In the genomic region with DNA sequence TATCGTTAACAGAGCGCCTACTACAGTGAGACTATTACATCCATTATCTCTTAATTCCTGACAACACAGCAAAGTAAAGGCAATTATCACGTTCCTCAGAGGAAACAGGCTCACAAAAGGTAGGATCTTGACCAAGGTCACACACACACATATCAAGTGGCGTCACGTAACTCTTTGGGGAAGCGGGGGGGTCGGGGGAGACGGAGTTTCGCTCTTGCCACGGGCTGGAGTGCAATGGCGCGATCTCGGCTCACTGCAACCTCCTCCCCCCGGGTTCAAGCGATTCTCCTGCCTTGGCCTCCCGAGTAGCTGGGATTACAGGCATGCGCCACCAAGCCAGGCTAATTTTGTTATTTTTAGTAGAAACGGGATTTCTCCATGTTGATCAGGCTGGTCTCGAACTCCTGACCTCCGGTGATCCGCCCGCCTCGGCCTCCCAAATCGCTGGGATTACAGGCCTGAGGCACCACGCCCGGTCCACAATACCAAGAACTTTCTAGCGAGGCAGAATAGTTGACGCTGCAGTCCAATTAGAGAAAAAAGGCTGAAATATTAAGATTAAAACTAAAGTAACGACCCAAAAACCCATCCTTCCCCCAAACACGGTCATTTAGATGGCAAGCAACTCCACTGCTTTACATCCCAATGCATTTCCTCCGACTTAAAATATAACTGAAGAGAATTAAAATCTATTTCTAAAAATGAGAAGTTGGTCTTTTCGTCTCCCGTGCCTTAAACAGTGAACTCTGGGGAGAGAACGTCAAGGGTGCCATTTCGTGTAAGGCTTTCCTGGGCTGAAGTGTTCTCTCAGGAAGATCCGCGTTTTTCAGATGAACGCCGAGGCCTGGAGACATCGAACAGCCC, we compare ENCODE assay signal across 8 cellular contexts. TPM values are rescaled to one million over a fixed set of nuclear protein-coding genes. Genes with fewer than 3 reads are reported as not detected.
A peak's percentile ranks its signal among the peaks of the same experiment; 100 is the strongest.
DNase-seq lines count a peak whose midpoint lies in the region; ATAC-seq and TF ChIP-seq lines count a peak whose summit lies in the region.

No MANE protein-coding gene starts in this region.

- no TSS peak for BruUV-seq in IMR-90 (replicated peaks; lab: Mats Ljungman, UMichigan)

- H2BK15ac ChIP-seq in IMR-90 (ENCODE audit: low read depth, low read length): no peak overlapping the region

- dilution Hi-C loops in IMR-90 (cut with HindIII; ENCODE audit: low sequenced_read_pairs, unreplicated experiment): no loop called here

- H4K8ac ChIP-seq in IMR-90 (ENCODE audit: low read depth in 2 of 2, low read length in 2 of 2): peak overlapping the region; percentile 86 to 91

- H2AK5ac ChIP-seq in IMR-90 (ENCODE audit: low read depth, low read length): peak overlapping the region; percentile 100

- no peak for TF ChIP-seq POLR2A in IMR-90 (IDR thresholded peaks at IDR 0.05; ENCODE audit: low read depth, low read length)

- peak overlapping the region; percentile 95 for H4K91ac ChIP-seq in IMR-90 (ENCODE audit: insufficient read depth, low read depth, low read length)

- H4K5ac ChIP-seq in IMR-90 (ENCODE audit: low read depth, low read length): peak overlapping the region; percentile 85

- H3K9me3 Mint-ChIP-seq in CD14-positive monocyte: peaks cover 0 to 3% (median 0%) of the 10 kb centered on the region in 7 donors
- peaks cover 5% of the 10 kb centered on the region for H3K9me3 Mint-ChIP-seq in central memory CD8-positive, alpha-beta T cell

- peak overlapping the region; percentile 100 for H3K4ac ChIP-seq in IMR-90 (ENCODE audit: low read depth, low read length)

- H3K4me1 Mint-ChIP-seq in CD14-positive monocyte: peaks cover 31% of the 10 kb centered on the region
- peaks cover 58% of the 10 kb centered on the region for H3K4me1 Mint-ChIP-seq in central memory CD8-positive, alpha-beta T cell

- TF ChIP-seq RAD21 in IMR-90 (IDR thresholded peaks at IDR 0.05; ENCODE audit: low read length): no peak

- peak overlapping the region; percentile 97 for H3K23ac ChIP-seq in IMR-90 (ENCODE audit: low read depth, low read length)

- peaks cover 51% of the 10 kb centered on the region for H4K20me1 ChIP-seq in IMR-90 (ENCODE audit: insufficient read depth, low read length)

- peak overlapping the region; percentile 95 for H3K9ac ChIP-seq in IMR-90 (ENCODE audit: low read depth, low read length)

- H2AK9ac ChIP-seq in IMR-90 (replicated peaks; ENCODE audit: low read depth, low read length, poor library complexity): peak overlapping the region; percentile 100

- H3K4me3 Mint-ChIP-seq in CD14-positive monocyte: peak overlapping the region; percentile 92 to 95
- peak overlapping the region; percentile 100 for H3K4me3 Mint-ChIP-seq in central memory CD8-positive, alpha-beta T cell

- peak overlapping the region; percentile 97 for H3K56ac ChIP-seq in IMR-90 (ENCODE audit: extremely low read depth, insufficient read depth, low read length)

- peak overlapping the region; percentile 97 for H2AFZ ChIP-seq in IMR-90 (replicated peaks; ENCODE audit: low read length, poor library complexity)

- H3K27me3 ChIP-seq in IMR-90 (ENCODE audit: control insufficient read depth, insufficient read depth, low read length): no peaks in the 10 kb centered on the region

- peak overlapping the region; percentile 50; the same call in 1 of the 2 replicates for H2BK120ac ChIP-seq in IMR-90 (ENCODE audit: low read depth, low read length)

- H3K4me3 ChIP-seq in IMR-90 (ENCODE audit: insufficient read depth, low read depth, low read length) (peak overlapping the region; percentile 70), WI38 (ENCODE audit: low read depth, low read length) (peak overlapping the region; percentile 82)

- peaks cover 4 to 19% of the 10 kb centered on the region in 2 experiments; a peak in 3 of 4 replicates for H3K79me1 ChIP-seq in IMR-90 (ENCODE audit: low read depth in 1 of 2, low read length in 2 of 2)

- peak overlapping the region; percentile 91 for H3K18ac ChIP-seq in IMR-90 (ENCODE audit: low read depth, low read length)

- H3K27ac Mint-ChIP-seq in CD14-positive monocyte: peak overlapping the region; percentile 95 to 99 (median 98)
- H3K27ac Mint-ChIP-seq in central memory CD8-positive, alpha-beta T cell (ENCODE audit: low read depth): peak overlapping the region; percentile 100

- peaks cover 7% of the 10 kb centered on the region for H3K4me1 ChIP-seq in IMR-90 (ENCODE audit: control insufficient read depth, insufficient read depth, low read length)

- POLR2A ChIA-PET in IMR-90 (lab: Charles Lee; ENCODE audit: unreplicated experiment): no interaction called here

- no peaks in the 10 kb centered on the region for H3K9me3 ChIP-seq in IMR-90 (ENCODE audit: control insufficient read depth, insufficient read depth, low read length)

- 0% methylated on average over 7 of the region's 40 CpGs; no CpG with 5 or more reads in 1 of the 2 experiments for WGBS in IMR-90 (ENCODE audit: extremely low coverage in 2 of 2, insufficient read length in 1 of 2), 2 experiments

- H3K36me3 ChIP-seq in IMR-90 (ENCODE audit: control insufficient read depth, insufficient read depth, low read length): peaks cover 20% of the 10 kb centered on the region

- no peak overlapping the region for H2BK20ac ChIP-seq in IMR-90 (ENCODE audit: low read depth, low read length)

- H3K4me2 ChIP-seq in IMR-90 (ENCODE audit: low read depth, low read length): peak overlapping the region; percentile 96

- no peak for TF ChIP-seq CTCF in CD14-positive monocyte (IDR thresholded peaks at IDR 0.05)
- TF ChIP-seq CTCF in IMR-90 (conservative IDR thresholded peaks at IDR 0.05; ENCODE audit: low read depth, low read length): no peak
- TF ChIP-seq CTCF in WI38 (IDR thresholded peaks at IDR 0.05; ENCODE audit: low read depth, low read length): no peak

- DNase-seq in CD14-positive monocyte (ENCODE audit: low spot score): peak; percentile 68
- DNase-seq in IMR-90: peak; percentile 48
- peak; percentile 28 to 37 for DNase-seq in central memory CD8-positive, alpha-beta T cell (ENCODE audit: low spot score in 2 of 2)
- DNase-seq in lung microvascular endothelial cell (ENCODE audit: low read depth in 2 of 2): peak; percentile 53 to 76
- DNase-seq in stimulated activated CD8-positive, alpha-beta memory T cell treated with anti-CD3 and anti-CD28 coated beads, Interleukin-2, amount 100 ng/mL, for 1 hour (ENCODE audit: low read depth in 2 of 2): peak; percentile 17 to 23
- no peak for DNase-seq in OCI-M2 (lab: John Stamatoyannopoulos, UW; ENCODE audit: unreplicated experiment)

- peaks cover 32 to 46% of the 10 kb centered on the region in 2 donors for H3K36me3 Mint-ChIP-seq in CD14-positive monocyte
- H3K36me3 Mint-ChIP-seq in central memory CD8-positive, alpha-beta T cell (ENCODE audit: insufficient read depth): peaks cover 52% of the 10 kb centered on the region

- intact Hi-C loops in CD14-positive monocyte (cut with micrococcal nuclease) (loop anchor here in 1 of 2 donors (5.0 kb wide), 1 partner anchor 42 kb away; no protein-coding TSS in a partner anchor), IMR-90 (cut with micrococcal nuclease) (loop anchor here (5.0 kb wide), 1 partner anchor 67 kb away; the partner anchor contains the start of gene DMC1)

- in situ Hi-C loops in IMR-90 (cut with MboI; ENCODE audit: low sequenced_read_pairs): no loop called here

- no peak for ATAC-seq in IMR-90 (ENCODE audit: low read depth)
- ATAC-seq in central memory CD8-positive, alpha-beta T cell (replicated peaks; ENCODE audit: extremely low read depth, poor library complexity, severe bottlenecking): no peak
- ATAC-seq in HG02759 (IDR thresholded peaks at IDR 0.05; ENCODE audit: unreplicated experiment): no peak

- H3K27me3 Mint-ChIP-seq in CD14-positive monocyte (ENCODE audit: low read depth in 3 of 3): peaks cover 1 to 4% (median 3%) of the 10 kb centered on the region in 3 donors
- H3K27me3 Mint-ChIP-seq in central memory CD8-positive, alpha-beta T cell: no peaks in the 10 kb centered on the region

- H3K14ac ChIP-seq in IMR-90 (replicated peaks; ENCODE audit: low read depth, low read length): peak overlapping the region; percentile 99

- H2BK5ac ChIP-seq in IMR-90 (ENCODE audit: low read depth, low read length, poor library complexity, severe bottlenecking): peak overlapping the region; percentile 97

- H3K9me1 ChIP-seq in IMR-90 (ENCODE audit: insufficient read depth, low read length): peaks cover 6% of the 10 kb centered on the region

- CTCF ChIA-PET in IMR-90 (lab: Yijun Ruan, JAX): no interaction called here

- peak overlapping the region; percentile 94 for H3K27ac ChIP-seq in IMR-90 (ENCODE audit: insufficient read depth, low read length)

TF ChIP-seq in IMR-90, 13 proteins besides CTCF, POLR2A, EP300 and RAD21:
- TF ChIP-seq SMC3 (IDR thresholded peaks at IDR 0.05; ENCODE audit: low read depth, low read length) (no peak), MXI1 (IDR thresholded peaks at IDR 0.05; ENCODE audit: borderline replicate concordance, low read depth, low read length) (0 out of 2 replicates have a peak, but pooled peaks have one; percentile 11)

RNA-seq across cellular contexts. Expression of gene DDX17, which starts 1.1 kb away (rescaled TPM):
- polyA plus RNA-seq in CD14-positive monocyte (10 to 100 TPM; 31.4 to 36.3 TPM), IMR-90 (2012; rRNA removed) (200 and 240 TPM in 2 replicates)
- total RNA-seq in IMR-90 (2012; rRNA removed) (366 and 371 TPM in 2 replicates), lung microvascular endothelial cell (267 and 371 TPM in 2 replicates)
- 72.6 and 98.7 TPM in 2 replicates for polyA plus RNA-seq in IMR-90 (2012; cell fraction: cytosol; rRNA removed)
- 587 and 1,388 TPM in 2 replicates for polyA plus RNA-seq in IMR-90 (2012; cell fraction: nucleus; rRNA removed; ENCODE audit: low replicate concordance)

RNA-seq across cellular contexts. Expression of gene KDELR3, which starts 37.1 kb away (rescaled TPM):
- polyA plus RNA-seq in CD14-positive monocyte (not detected), IMR-90 (2012; rRNA removed) (120 and 129 TPM in 2 replicates)
- total RNA-seq in IMR-90 (2012; rRNA removed) (192 and 224 TPM in 2 replicates), lung microvascular endothelial cell (15.7 and 23.5 TPM in 2 replicates)
- polyA plus RNA-seq in IMR-90 (2012; cell fraction: cytosol; rRNA removed): 59.5 and 86.9 TPM in 2 replicates
- 17.7 and 49.2 TPM in 2 replicates for polyA plus RNA-seq in IMR-90 (2012; cell fraction: nucleus; rRNA removed; ENCODE audit: low replicate concordance)

RNA-seq across cellular contexts. Expression of gene KCNJ4, which starts 50.0 kb away (rescaled TPM):
- polyA plus RNA-seq in CD14-positive monocyte (not detected), IMR-90 (2012; rRNA removed) (not detected in 2 replicates)
- total RNA-seq in IMR-90 (2012; rRNA removed) (not detected in 2 replicates), lung microvascular endothelial cell (under 0.01 TPM in 1 of 2 replicates, not detected in the other)
- polyA plus RNA-seq in IMR-90 (2012; cell fraction: cytosol; rRNA removed): 0.01 TPM in 1 of 2 replicates, not detected in the other
- not detected in 2 replicates for polyA plus RNA-seq in IMR-90 (2012; cell fraction: nucleus; rRNA removed; ENCODE audit: low replicate concordance)
